2 cellular contexts compared by ENCODE assay signal in the genomic region with DNA sequence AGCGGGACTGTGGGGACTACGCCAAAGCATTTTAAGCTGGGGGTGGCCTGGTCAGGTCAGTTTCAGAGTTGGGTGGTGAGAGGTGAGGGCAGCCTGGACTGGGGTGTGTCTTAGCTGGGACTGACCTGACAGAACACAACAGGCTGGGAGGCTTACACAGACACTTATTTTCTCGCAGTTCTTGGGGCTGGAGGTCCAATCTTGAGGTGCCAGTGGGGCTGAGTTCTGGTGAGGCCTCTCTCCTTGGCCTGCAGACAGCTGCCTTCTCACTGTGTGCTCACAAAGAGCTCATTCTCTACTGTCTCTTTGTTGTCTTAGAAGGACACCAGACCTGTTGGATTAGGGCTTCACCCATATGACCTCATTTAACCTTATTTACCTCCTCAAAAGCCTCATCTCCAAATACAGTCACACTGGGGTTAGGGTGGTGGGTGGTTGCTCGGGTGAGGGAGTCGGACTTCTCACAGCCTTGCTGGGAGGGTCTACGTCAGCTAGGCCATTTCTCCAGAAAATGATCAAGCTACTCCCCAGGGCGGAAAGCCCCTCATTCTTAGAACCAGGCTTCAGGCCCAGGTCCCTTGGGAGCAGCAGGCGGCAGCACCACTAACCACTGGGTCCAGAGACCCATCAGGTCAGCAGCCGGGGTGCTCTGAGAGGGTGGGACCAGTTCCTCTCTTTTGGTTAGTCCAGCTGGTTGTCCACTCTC.
A peak's percentile ranks its signal among the peaks of the same experiment; 100 is the strongest.
TF ChIP-seq lines count a peak whose summit lies in the region.

No MANE protein-coding gene starts in this region.

TF ChIP-seq in HEK293, 187 proteins besides CTCF, POLR2A, EP300 and RAD21 (continued from another document):
- TF ChIP-seq, protein P1, sequence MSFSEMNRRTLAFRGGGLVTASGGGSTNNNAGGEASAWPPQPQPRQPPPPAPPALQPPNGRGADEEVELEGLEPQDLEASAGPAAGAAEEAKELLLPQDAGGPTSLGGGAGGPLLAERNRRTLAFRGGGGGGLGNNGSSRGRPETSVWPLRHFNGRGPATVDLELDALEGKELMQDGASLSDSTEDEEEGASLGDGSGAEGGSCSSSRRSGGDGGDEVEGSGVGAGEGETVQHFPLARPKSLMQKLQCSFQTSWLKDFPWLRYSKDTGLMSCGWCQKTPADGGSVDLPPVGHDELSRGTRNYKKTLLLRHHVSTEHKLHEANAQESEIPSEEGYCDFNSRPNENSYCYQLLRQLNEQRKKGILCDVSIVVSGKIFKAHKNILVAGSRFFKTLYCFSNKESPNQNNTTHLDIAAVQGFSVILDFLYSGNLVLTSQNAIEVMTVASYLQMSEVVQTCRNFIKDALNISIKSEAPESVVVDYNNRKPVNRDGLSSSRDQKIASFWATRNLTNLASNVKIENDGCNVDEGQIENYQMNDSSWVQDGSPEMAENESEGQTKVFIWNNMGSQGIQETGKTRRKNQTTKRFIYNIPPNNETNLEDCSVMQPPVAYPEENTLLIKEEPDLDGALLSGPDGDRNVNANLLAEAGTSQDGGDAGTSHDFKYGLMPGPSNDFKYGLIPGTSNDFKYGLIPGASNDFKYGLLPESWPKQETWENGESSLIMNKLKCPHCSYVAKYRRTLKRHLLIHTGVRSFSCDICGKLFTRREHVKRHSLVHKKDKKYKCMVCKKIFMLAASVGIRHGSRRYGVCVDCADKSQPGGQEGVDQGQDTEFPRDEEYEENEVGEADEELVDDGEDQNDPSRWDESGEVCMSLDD (tag by site-specific recombination; IDR thresholded peaks at IDR 0.05), result no peak
- TF ChIP-seq ZNF548 (tag by site-specific recombination; IDR thresholded peaks at IDR 0.05) (peak; percentile 99), ZNF521 (tag by site-specific recombination; IDR thresholded peaks at IDR 0.05) (no peak), ZBTB17 (tag by site-specific recombination; IDR thresholded peaks at IDR 0.05) (no peak)
- TF ChIP-seq, protein P2, sequence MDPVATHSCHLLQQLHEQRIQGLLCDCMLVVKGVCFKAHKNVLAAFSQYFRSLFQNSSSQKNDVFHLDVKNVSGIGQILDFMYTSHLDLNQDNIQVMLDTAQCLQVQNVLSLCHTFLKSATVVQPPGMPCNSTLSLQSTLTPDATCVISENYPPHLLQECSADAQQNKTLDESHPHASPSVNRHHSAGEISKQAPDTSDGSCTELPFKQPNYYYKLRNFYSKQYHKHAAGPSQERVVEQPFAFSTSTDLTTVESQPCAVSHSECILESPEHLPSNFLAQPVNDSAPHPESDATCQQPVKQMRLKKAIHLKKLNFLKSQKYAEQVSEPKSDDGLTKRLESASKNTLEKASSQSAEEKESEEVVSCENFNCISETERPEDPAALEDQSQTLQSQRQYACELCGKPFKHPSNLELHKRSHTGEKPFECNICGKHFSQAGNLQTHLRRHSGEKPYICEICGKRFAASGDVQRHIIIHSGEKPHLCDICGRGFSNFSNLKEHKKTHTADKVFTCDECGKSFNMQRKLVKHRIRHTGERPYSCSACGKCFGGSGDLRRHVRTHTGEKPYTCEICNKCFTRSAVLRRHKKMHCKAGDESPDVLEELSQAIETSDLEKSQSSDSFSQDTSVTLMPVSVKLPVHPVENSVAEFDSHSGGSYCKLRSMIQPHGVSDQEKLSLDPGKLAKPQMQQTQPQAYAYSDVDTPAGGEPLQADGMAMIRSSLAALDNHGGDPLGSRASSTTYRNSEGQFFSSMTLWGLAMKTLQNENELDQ (tag by site-specific recombination; IDR thresholded peaks at IDR 0.05; ENCODE audit: low read depth), result no peak

TF ChIP-seq in GM12878, 131 proteins besides CTCF, POLR2A, EP300 and RAD21:
- TF ChIP-seq, protein P3, sequence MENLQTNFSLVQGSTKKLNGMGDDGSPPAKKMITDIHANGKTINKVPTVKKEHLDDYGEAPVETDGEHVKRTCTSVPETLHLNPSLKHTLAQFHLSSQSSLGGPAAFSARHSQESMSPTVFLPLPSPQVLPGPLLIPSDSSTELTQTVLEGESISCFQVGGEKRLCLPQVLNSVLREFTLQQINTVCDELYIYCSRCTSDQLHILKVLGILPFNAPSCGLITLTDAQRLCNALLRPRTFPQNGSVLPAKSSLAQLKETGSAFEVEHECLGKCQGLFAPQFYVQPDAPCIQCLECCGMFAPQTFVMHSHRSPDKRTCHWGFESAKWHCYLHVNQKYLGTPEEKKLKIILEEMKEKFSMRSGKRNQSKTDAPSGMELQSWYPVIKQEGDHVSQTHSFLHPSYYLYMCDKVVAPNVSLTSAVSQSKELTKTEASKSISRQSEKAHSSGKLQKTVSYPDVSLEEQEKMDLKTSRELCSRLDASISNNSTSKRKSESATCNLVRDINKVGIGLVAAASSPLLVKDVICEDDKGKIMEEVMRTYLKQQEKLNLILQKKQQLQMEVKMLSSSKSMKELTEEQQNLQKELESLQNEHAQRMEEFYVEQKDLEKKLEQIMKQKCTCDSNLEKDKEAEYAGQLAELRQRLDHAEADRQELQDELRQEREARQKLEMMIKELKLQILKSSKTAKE (IDR thresholded peaks at IDR 0.05; ENCODE audit: low read depth, poor library complexity, severe bottlenecking), result no peak
- no peak for TF ChIP-seq TAF1 (IDR thresholded peaks at IDR 0.05; ENCODE audit: borderline replicate concordance, low read depth, low read length)
- no peak for TF ChIP-seq BACH1 (IDR thresholded peaks at IDR 0.05; ENCODE audit: borderline replicate concordance)
- no peak for TF ChIP-seq LARP7 (IDR thresholded peaks at IDR 0.05)
- TF ChIP-seq, protein P4, sequence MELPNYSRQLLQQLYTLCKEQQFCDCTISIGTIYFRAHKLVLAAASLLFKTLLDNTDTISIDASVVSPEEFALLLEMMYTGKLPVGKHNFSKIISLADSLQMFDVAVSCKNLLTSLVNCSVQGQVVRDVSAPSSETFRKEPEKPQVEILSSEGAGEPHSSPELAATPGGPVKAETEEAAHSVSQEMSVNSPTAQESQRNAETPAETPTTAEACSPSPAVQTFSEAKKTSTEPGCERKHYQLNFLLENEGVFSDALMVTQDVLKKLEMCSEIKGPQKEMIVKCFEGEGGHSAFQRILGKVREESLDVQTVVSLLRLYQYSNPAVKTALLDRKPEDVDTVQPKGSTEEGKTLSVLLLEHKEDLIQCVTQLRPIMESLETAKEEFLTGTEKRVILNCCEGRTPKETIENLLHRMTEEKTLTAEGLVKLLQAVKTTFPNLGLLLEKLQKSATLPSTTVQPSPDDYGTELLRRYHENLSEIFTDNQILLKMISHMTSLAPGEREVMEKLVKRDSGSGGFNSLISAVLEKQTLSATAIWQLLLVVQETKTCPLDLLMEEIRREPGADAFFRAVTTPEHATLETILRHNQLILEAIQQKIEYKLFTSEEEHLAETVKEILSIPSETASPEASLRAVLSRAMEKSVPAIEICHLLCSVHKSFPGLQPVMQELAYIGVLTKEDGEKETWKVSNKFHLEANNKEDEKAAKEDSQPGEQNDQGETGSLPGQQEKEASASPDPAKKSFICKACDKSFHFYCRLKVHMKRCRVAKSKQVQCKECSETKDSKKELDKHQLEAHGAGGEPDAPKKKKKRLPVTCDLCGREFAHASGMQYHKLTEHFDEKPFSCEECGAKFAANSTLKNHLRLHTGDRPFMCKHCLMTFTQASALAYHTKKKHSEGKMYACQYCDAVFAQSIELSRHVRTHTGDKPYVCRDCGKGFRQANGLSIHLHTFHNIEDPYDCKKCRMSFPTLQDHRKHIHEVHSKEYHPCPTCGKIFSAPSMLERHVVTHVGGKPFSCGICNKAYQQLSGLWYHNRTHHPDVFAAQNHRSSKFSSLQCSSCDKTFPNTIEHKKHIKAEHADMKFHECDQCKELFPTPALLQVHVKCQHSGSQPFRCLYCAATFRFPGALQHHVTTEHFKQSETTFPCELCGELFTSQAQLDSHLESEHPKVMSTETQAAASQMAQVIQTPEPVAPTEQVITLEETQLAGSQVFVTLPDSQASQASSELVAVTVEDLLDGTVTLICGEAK (IDR thresholded peaks at IDR 0.05; ENCODE audit: borderline replicate concordance), result no peak
- peak; percentile 7; the same call in 1 of the 2 replicates for TF ChIP-seq SPI1 (IDR thresholded peaks at IDR 0.05; ENCODE audit: borderline replicate concordance, insufficient read depth, low read depth, low read length)
- TF ChIP-seq, protein P5, sequence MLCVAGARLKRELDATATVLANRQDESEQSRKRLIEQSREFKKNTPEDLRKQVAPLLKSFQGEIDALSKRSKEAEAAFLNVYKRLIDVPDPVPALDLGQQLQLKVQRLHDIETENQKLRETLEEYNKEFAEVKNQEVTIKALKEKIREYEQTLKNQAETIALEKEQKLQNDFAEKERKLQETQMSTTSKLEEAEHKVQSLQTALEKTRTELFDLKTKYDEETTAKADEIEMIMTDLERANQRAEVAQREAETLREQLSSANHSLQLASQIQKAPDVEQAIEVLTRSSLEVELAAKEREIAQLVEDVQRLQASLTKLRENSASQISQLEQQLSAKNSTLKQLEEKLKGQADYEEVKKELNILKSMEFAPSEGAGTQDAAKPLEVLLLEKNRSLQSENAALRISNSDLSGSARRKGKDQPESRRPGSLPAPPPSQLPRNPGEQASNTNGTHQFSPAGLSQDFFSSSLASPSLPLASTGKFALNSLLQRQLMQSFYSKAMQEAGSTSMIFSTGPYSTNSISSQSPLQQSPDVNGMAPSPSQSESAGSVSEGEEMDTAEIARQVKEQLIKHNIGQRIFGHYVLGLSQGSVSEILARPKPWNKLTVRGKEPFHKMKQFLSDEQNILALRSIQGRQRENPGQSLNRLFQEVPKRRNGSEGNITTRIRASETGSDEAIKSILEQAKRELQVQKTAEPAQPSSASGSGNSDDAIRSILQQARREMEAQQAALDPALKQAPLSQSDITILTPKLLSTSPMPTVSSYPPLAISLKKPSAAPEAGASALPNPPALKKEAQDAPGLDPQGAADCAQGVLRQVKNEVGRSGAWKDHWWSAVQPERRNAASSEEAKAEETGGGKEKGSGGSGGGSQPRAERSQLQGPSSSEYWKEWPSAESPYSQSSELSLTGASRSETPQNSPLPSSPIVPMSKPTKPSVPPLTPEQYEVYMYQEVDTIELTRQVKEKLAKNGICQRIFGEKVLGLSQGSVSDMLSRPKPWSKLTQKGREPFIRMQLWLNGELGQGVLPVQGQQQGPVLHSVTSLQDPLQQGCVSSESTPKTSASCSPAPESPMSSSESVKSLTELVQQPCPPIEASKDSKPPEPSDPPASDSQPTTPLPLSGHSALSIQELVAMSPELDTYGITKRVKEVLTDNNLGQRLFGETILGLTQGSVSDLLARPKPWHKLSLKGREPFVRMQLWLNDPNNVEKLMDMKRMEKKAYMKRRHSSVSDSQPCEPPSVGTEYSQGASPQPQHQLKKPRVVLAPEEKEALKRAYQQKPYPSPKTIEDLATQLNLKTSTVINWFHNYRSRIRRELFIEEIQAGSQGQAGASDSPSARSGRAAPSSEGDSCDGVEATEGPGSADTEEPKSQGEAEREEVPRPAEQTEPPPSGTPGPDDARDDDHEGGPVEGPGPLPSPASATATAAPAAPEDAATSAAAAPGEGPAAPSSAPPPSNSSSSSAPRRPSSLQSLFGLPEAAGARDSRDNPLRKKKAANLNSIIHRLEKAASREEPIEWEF (IDR thresholded peaks at IDR 0.05; ENCODE audit: insufficient replicate concordance, low read depth, low read length), result no peak
- TF ChIP-seq, protein P6, sequence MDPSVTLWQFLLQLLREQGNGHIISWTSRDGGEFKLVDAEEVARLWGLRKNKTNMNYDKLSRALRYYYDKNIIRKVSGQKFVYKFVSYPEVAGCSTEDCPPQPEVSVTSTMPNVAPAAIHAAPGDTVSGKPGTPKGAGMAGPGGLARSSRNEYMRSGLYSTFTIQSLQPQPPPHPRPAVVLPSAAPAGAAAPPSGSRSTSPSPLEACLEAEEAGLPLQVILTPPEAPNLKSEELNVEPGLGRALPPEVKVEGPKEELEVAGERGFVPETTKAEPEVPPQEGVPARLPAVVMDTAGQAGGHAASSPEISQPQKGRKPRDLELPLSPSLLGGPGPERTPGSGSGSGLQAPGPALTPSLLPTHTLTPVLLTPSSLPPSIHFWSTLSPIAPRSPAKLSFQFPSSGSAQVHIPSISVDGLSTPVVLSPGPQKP (IDR thresholded peaks at IDR 0.05; ENCODE audit: low read depth, low read length), result no peak
- peak; percentile 69 for TF ChIP-seq MEF2B (IDR thresholded peaks at IDR 0.05; ENCODE audit: partially characterized antibody, poor library complexity, severe bottlenecking)
- TF ChIP-seq GABPA (IDR thresholded peaks at IDR 0.05; ENCODE audit: low read depth), result no peak
TF ChIP-seq in GM12878: peak in this region for 2.
